In the genomic region with DNA sequence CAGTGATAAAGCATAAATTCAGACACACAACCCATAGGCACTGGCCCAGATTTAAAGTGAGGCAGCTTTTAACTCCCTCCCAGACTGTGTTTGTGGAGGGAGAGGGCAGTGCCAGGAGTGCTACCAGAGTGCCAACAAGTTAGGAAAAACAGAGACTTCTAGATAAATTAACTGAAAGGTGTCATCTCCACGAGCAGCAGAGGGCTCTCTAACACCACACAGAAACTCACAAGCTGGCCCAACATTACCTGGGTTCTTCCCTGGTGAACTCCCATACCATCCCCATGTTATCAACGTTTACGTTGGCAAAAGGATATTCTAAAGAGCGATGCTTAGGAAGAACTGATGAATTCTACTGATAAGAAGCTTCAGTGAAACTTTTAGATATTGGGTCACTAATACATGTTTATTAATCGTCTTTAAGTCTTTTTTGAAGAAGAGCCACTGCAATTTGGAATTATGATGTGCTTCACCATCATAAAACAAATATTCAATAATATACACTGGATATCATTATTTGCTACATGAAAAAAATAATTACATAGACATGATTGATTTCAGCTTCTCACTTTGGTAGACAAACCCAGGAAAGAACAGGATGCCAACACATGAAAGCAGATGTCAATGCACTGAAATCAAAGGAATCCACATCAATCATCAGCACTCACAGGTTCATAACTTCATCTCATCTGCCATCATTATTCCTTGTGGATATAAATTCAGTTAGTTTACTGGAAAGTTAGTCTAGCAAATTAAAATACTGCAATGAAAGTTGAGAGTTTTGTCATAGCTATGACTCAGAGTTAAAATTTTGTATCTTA, we compare ENCODE assay signal across 8 cellular contexts.
A peak's percentile ranks its signal among the peaks of the same experiment; 100 is the strongest.
DNase-seq lines count a peak whose midpoint lies in the region; FAIRE-seq and TF ChIP-seq lines count a peak whose summit lies in the region.

No MANE protein-coding gene starts in this region.

- H3K27ac ChIP-seq in SK-N-SH (ENCODE audit: low read depth in 2 of 2, low read length in 1 of 2) (peak overlapping the region in 1 of 2 experiments; percentile 47; a peak in 2 of 4 replicates), keratinocyte (ENCODE audit: control insufficient read depth, insufficient read depth, low read length) (no peak overlapping the region)

- H4K20me1 ChIP-seq in SK-N-SH (ENCODE audit: insufficient read depth) = no peaks in the 10 kb centered on the region
- no peaks in the 10 kb centered on the region for H4K20me1 ChIP-seq in keratinocyte (ENCODE audit: control insufficient read depth, extremely low read depth, insufficient read depth, low read length)

- no peak overlapping the region for H3K4me2 ChIP-seq in SK-N-SH
- H3K4me2 ChIP-seq in keratinocyte (ENCODE audit: control insufficient read depth, extremely low read depth, insufficient read depth, low read depth, low read length) = no peak overlapping the region

- TF ChIP-seq EP300 in SK-N-SH (IDR thresholded peaks at IDR 0.05; ENCODE audit: borderline replicate concordance in 1 of 2, low read depth in 1 of 2, low read length in 1 of 2) = no peak

- peaks cover 16% of the 10 kb centered on the region for H3K27me3 Mint-ChIP-seq in T-helper 2 cell treated with Interferon-gamma antibody and Interleukin-4, amounts not matched to agents 5 μg/mL and 100 μg/mL, for 36 hours (ENCODE audit: low read depth)
- H3K27me3 Mint-ChIP-seq in brain = peaks cover 3% of the 10 kb centered on the region

- H3K9me1 ChIP-seq in keratinocyte (ENCODE audit: control insufficient read depth, extremely low read depth, insufficient read depth, low read length) = no peaks in the 10 kb centered on the region

- no peaks in the 10 kb centered on the region for H3K9me3 Mint-ChIP-seq in T-helper 2 cell treated with Interferon-gamma antibody and Interleukin-4, amounts not matched to agents 5 μg/mL and 100 μg/mL, for 36 hours
- H3K9me3 Mint-ChIP-seq in brain = no peaks in the 10 kb centered on the region

- CTCF ChIA-PET in SK-N-SH (lab: Yijun Ruan, JAX) = interaction anchor here (0.6 to 6.4 kb wide), 46 partner anchors 9 to 295 kb away, joined by 3 to 184 read pairs (median 4); a partner anchor contains a TSS

- no peak overlapping the region for H3K27ac Mint-ChIP-seq in T-helper 2 cell treated with Interferon-gamma antibody and Interleukin-4, amounts not matched to agents 5 μg/mL and 100 μg/mL, for 36 hours
- H3K27ac Mint-ChIP-seq in brain = peak overlapping the region; percentile 11 to 100 (median 61)

- H3K4me3 Mint-ChIP-seq in T-helper 2 cell treated with Interferon-gamma antibody and Interleukin-4, amounts not matched to agents 5 μg/mL and 100 μg/mL, for 36 hours = no peak overlapping the region
- peak overlapping the region; percentile 48 to 98 (median 87) for H3K4me3 Mint-ChIP-seq in brain

- POLR2A ChIA-PET in SK-N-SH (lab: Yijun Ruan, JAX) = no interaction called here

- H3K9me3 ChIP-seq in SK-N-SH (no peaks in the 10 kb centered on the region), keratinocyte (ENCODE audit: control insufficient read depth, low read depth, low read length) (no peaks in the 10 kb centered on the region)

- FAIRE-seq in keratinocyte (lab: Jason Lieb, UNC) = peak; percentile 84

- peak in 4 of 5 experiments; percentile 12 to 42 (median 24) for DNase-seq in T-helper 2 cell
- DNase-seq in T-helper 2 cell treated with Interferon-gamma antibody and Interleukin-4, amounts not matched to agents 5 μg/mL and 100 μg/mL, for 36 hours (ENCODE audit: low spot score) = no peak
- DNase-seq in MV-4-11 (lab: John Stamatoyannopoulos, UW) = peak; percentile 17
- DNase-seq in SK-N-SH = peak; percentile 13
- DNase-seq in keratinocyte (ENCODE audit: low read depth, low spot score) = no peak
- peak; percentile 52 for DNase-seq in stimulated activated CD4-positive, alpha-beta T cell treated with anti-CD3 and anti-CD28 coated beads, Interleukin-4, amount 100 ng/mL, for 24 hours
- no peak for DNase-seq in middle frontal gyrus (ENCODE audit: extremely low spot score, low spot score)

- no peaks in the 10 kb centered on the region for H3K9me2 ChIP-seq in SK-N-SH

- TF ChIP-seq RAD21 in SK-N-SH (IDR thresholded peaks at IDR 0.05; ENCODE audit: low read length) = peak; percentile 92

- peaks cover 32% of the 10 kb centered on the region for H3K4me1 Mint-ChIP-seq in T-helper 2 cell treated with Interferon-gamma antibody and Interleukin-4, amounts not matched to agents 5 μg/mL and 100 μg/mL, for 36 hours (ENCODE audit: low read depth)
- peaks cover 83% of the 10 kb centered on the region for H3K4me1 Mint-ChIP-seq in brain

- no peaks in the 10 kb centered on the region for H3K36me3 ChIP-seq in SK-N-SH (replicated peaks in 1 of 2; ENCODE audit: control insufficient read depth in 1 of 2, insufficient read depth in 2 of 2, low read length in 1 of 2)
- H3K36me3 ChIP-seq in keratinocyte (ENCODE audit: control insufficient read depth in 2 of 2, extremely low read depth in 1 of 2, insufficient read depth in 2 of 2, low read length in 2 of 2) = no peaks in the 10 kb centered on the region

- WGBS in SK-N-SH (ENCODE audit: low lambda C conversion rate) = 47% methylated on average over 5 of the region's 5 CpGs

- dilution Hi-C loops in keratinocyte (cut with MboI; ENCODE audit: extremely low pct_ligation_motif_present, low sequenced_read_pairs) = no loop called here

- H3F3A ChIP-seq in SK-N-SH (replicated peaks; ENCODE audit: insufficient read depth) = peaks cover 4% of the 10 kb centered on the region

- H2AFZ ChIP-seq in SK-N-SH (ENCODE audit: low read depth) (no peak overlapping the region), keratinocyte (ENCODE audit: control insufficient read depth, low read length) (no peak overlapping the region)

- no peak overlapping the region for H3K4me3 ChIP-seq in SK-N-SH (ENCODE audit: low read depth in 2 of 2, low read length in 1 of 2)
- H3K4me3 ChIP-seq in keratinocyte (ENCODE audit: control insufficient read depth in 2 of 3, extremely low read depth in 1 of 3, insufficient read depth in 2 of 3, low read depth in 1 of 3, low read length in 3 of 3) = no peak overlapping the region

- H3K27me3 ChIP-seq in SK-N-SH (ENCODE audit: insufficient read depth) (no peaks in the 10 kb centered on the region), keratinocyte (ENCODE audit: control insufficient read depth, extremely low read depth, insufficient read depth, low read length) (no peaks in the 10 kb centered on the region)

- H3K36me3 Mint-ChIP-seq in T-helper 2 cell treated with Interferon-gamma antibody and Interleukin-4, amounts not matched to agents 5 μg/mL and 100 μg/mL, for 36 hours (ENCODE audit: low read depth) = peaks cover 2% of the 10 kb centered on the region
- no peaks in the 10 kb centered on the region for H3K36me3 Mint-ChIP-seq in brain

- H3K79me2 ChIP-seq in SK-N-SH (ENCODE audit: insufficient read depth) (no peaks in the 10 kb centered on the region), keratinocyte (ENCODE audit: control insufficient read depth, insufficient read depth, low read length) (no peaks in the 10 kb centered on the region)

- TF ChIP-seq CTCF in SK-N-SH (IDR thresholded peaks at IDR 0.05) = peak; percentile 59
- peak; percentile 71 to 73 for TF ChIP-seq CTCF in brain (conservative IDR thresholded peaks at IDR 0.05)
- TF ChIP-seq CTCF in keratinocyte (optimal IDR thresholded peaks at IDR 0.05 in 1 of 3, IDR thresholded peaks at IDR 0.05 in 1 of 3, conservative IDR thresholded peaks at IDR 0.05 in 1 of 3; ENCODE audit: extremely low read depth in 1 of 3, insufficient read depth in 2 of 3, low read length in 3 of 3) = peak; percentile 75 to 80 (median 77)

- H3K9ac ChIP-seq in SK-N-SH = no peak overlapping the region
- no peak overlapping the region for H3K9ac ChIP-seq in keratinocyte (ENCODE audit: control insufficient read depth, extremely low read depth, insufficient read depth, low read length)

- H3K4me1 ChIP-seq in SK-N-SH (ENCODE audit: control insufficient read depth in 1 of 2, insufficient read depth in 2 of 2, low read depth in 1 of 2, low read length in 1 of 2) (peaks cover 0 to 9% of the 10 kb centered on the region in 2 experiments; a peak in 2 of 4 replicates), keratinocyte (ENCODE audit: control insufficient read depth, extremely low read depth, insufficient read depth, low read length) (peaks cover 3% of the 10 kb centered on the region)

TF ChIP-seq in SK-N-SH, 30 proteins besides CTCF, POLR2A, EP300 and RAD21:
- TF ChIP-seq RXRA (IDR thresholded peaks at IDR 0.05; ENCODE audit: borderline replicate concordance, low read depth) = no peak
- TF ChIP-seq, protein P1, sequence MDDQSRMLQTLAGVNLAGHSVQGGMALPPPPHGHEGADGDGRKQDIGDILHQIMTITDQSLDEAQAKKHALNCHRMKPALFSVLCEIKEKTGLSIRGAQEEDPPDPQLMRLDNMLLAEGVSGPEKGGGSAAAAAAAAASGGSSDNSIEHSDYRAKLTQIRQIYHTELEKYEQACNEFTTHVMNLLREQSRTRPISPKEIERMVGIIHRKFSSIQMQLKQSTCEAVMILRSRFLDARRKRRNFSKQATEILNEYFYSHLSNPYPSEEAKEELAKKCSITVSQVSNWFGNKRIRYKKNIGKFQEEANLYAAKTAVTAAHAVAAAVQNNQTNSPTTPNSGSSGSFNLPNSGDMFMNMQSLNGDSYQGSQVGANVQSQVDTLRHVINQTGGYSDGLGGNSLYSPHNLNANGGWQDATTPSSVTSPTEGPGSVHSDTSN (IDR thresholded peaks at IDR 0.05) = no peak
- TF ChIP-seq NRF1 (IDR thresholded peaks at IDR 0.05; ENCODE audit: low read depth, low read length) = 0 out of 2 replicates have a peak, but pooled peaks have one; percentile 5
- peak; percentile 85 for TF ChIP-seq SMC3 (IDR thresholded peaks at IDR 0.05; ENCODE audit: low read depth, low read length)

Comparison
In these comparisons a context has a peak if more than half of its experiments do, and no peak if none do; other contexts are left out.
1. DNase-seq: peak in T-helper 2 cell (4 of 5), MV-4-11 (single experiment), SK-N-SH (single experiment) and stimulated activated CD4-positive, alpha-beta T cell treated with anti-CD3 and anti-CD28 coated beads, Interleukin-4, amount 100 ng/mL, for 24 hours (single experiment); none in T-helper 2 cell treated with Interferon-gamma antibody and Interleukin-4, amounts not matched to agents 5 μg/mL and 100 μg/mL, for 36 hours (single experiment), keratinocyte (single experiment) and middle frontal gyrus (single experiment).
2. Peak in every context shown above with its lines, with median percentiles within 50 percentile points of each other: CTCF ChIP-seq.